In the genomic region with DNA sequence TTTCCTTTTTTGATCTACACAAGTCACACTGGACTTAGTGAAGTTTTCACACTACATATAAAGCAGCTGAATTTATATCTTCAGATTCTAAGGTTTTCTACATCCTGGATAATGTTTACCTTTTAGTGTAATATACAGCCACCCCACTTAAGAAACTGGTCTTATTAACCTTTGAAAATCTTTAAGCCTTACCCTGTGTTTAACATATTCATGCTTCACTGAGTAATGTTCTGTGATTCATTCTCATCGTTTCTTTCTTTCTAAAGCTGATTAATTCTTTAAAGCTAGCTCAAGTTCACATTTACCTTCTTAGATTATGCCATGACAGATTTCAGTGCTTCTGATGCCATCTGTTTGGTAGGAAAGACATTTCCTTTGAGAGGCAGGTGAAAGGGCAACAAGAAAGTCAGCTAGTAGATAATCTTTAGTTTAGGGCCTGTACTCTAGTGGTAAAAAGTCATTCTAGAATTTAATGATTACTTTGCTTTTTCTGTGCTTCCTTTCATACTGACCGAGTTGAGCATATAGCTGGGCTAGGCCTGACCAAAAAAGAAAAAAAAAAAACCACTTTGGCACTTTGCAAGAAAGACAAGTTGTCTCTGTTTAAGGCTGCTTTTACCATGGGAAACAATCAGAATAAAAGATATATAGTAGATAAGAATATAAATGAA, we compare ENCODE assay signal across 11 cellular contexts.
DNase-seq lines count a peak whose midpoint lies in the region; ATAC-seq and FAIRE-seq lines count a peak whose summit lies in the region.
"Had no signal": no experiment of that assay in that cellular context is flagged by ENCODE, and none has a peak within 500 bp of the region (broad histone marks: within the 10 kb centered on the region; RNA-seq: fewer than 3 reads in every experiment).

No MANE protein-coding gene starts in this region.

- no peaks in the 10 kb centered on the region for H3K27me3 ChIP-seq in mesenchymal stem cell (ENCODE audit: control insufficient read depth in 1 of 2, insufficient read depth in 1 of 2, low read length in 2 of 2)

- H3K79me1 ChIP-seq in mesenchymal stem cell (replicated peaks; ENCODE audit: low read length, poor library complexity, severe bottlenecking), result no peaks in the 10 kb centered on the region

- no peak overlapping the region for H3K4me2 ChIP-seq in mesenchymal stem cell (ENCODE audit: low read length, poor library complexity, severe bottlenecking)

- no peak overlapping the region for H3K18ac ChIP-seq in mesenchymal stem cell (ENCODE audit: low read depth in 1 of 2, low read length in 2 of 2)

- no peak overlapping the region for H2AK5ac ChIP-seq in mesenchymal stem cell (ENCODE audit: low read length, severe bottlenecking)

- H2BK120ac ChIP-seq in mesenchymal stem cell (ENCODE audit: low read depth, low read length), result no peak overlapping the region

- peak; percentile 94 for FAIRE-seq in RCC 7860 (lab: Jason Lieb, UNC)
- FAIRE-seq: colon had no signal

- no peak overlapping the region for H2BK15ac ChIP-seq in mesenchymal stem cell (ENCODE audit: low read depth, poor library complexity, severe bottlenecking)

- H4K91ac ChIP-seq in mesenchymal stem cell (ENCODE audit: low read length), result no peak overlapping the region

- H3K4me3 Mint-ChIP-seq in activated T-helper 1 cell treated with anti-CD3 and anti-CD28 coated beads, Interleukin-12 subunit alpha, Interleukin-12 subunit beta, Interleukin-2, Interleukin-4 antibody, amounts not matched to agents 30 ng/mL and 10 ng/mL and 1 ng/mL, durations not matched to agents 14 hours and 24 hours and 36 hours, result no peak overlapping the region
- H3K4me3 Mint-ChIP-seq: CD14-positive monocyte had no signal

- DNase-seq in RCC 7860 (ENCODE audit: low spot score) (peak; percentile 70), mesenchymal stem cell (peak; percentile 63), activated T-cell treated with anti-CD3 and anti-CD28 coated beads for 4 hours (no peak), NCI-H345 (lab: John Stamatoyannopoulos, UW) (no peak)
- DNase-seq in activated T-helper 1 cell treated with anti-CD3 and anti-CD28 coated beads, Interleukin-12 subunit alpha, Interleukin-12 subunit beta, Interleukin-2, Interleukin-4 antibody, amounts not matched to agents 30 ng/mL and 10 ng/mL and 1 ng/mL, durations not matched to agents 14 hours and 24 hours and 36 hours (ENCODE audit: low spot score), result no peak

- H3K4me3 ChIP-seq in mesenchymal stem cell (ENCODE audit: insufficient read depth in 1 of 2, low read depth in 1 of 2, low read length in 2 of 2), result no peak overlapping the region

- no peaks in the 10 kb centered on the region for H3K4me1 Mint-ChIP-seq in activated T-helper 1 cell treated with anti-CD3 and anti-CD28 coated beads, Interleukin-12 subunit alpha, Interleukin-12 subunit beta, Interleukin-2, Interleukin-4 antibody, amounts not matched to agents 30 ng/mL and 10 ng/mL and 1 ng/mL, durations not matched to agents 14 hours and 24 hours and 36 hours (ENCODE audit: low read depth)
- H3K4me1 Mint-ChIP-seq: CD14-positive monocyte had no signal

- intact Hi-C loops in activated T-helper 1 cell treated with anti-CD3 and anti-CD28 coated beads, Interleukin-12 subunit alpha, Interleukin-12 subunit beta, Interleukin-2, Interleukin-4 antibody, amounts not matched to agents 30 ng/mL and 10 ng/mL and 1 ng/mL, durations not matched to agents 14 hours and 24 hours and 36 hours (cut with micrococcal nuclease), result no loop called here

- no peaks in the 10 kb centered on the region for H3K4me1 ChIP-seq in mesenchymal stem cell (ENCODE audit: control insufficient read depth, insufficient read depth, low read depth, low read length)

- H4K8ac ChIP-seq in mesenchymal stem cell (ENCODE audit: low read length), result no peak overlapping the region

- H2BK5ac ChIP-seq in mesenchymal stem cell (ENCODE audit: low read depth, low read length, poor library complexity, severe bottlenecking), result no peak overlapping the region

- H2AFZ ChIP-seq in mesenchymal stem cell (ENCODE audit: low read depth, low read length), result no peak overlapping the region

- no peaks in the 10 kb centered on the region for H3K36me3 ChIP-seq in mesenchymal stem cell (ENCODE audit: control insufficient read depth in 1 of 2, insufficient read depth in 2 of 2, low read depth in 1 of 2, low read length in 2 of 2)

- 63% methylated on average over 1 of the region's 2 CpGs for WGBS in mesenchymal stem cell

- H3K27ac ChIP-seq in mesenchymal stem cell (ENCODE audit: low read length, poor library complexity, severe bottlenecking), result peak overlapping the region; percentile 48

- peaks cover 5% of the 10 kb centered on the region for H3K9me3 Mint-ChIP-seq in activated T-helper 1 cell treated with anti-CD3 and anti-CD28 coated beads, Interleukin-12 subunit alpha, Interleukin-12 subunit beta, Interleukin-2, Interleukin-4 antibody, amounts not matched to agents 30 ng/mL and 10 ng/mL and 1 ng/mL, durations not matched to agents 14 hours and 24 hours and 36 hours

- H3K27me3 Mint-ChIP-seq in activated T-helper 1 cell treated with anti-CD3 and anti-CD28 coated beads, Interleukin-12 subunit alpha, Interleukin-12 subunit beta, Interleukin-2, Interleukin-4 antibody, amounts not matched to agents 30 ng/mL and 10 ng/mL and 1 ng/mL, durations not matched to agents 14 hours and 24 hours and 36 hours (ENCODE audit: insufficient read depth), result no peaks in the 10 kb centered on the region

- H3K9me3 ChIP-seq in mesenchymal stem cell (ENCODE audit: control insufficient read depth, low read length), result no peaks in the 10 kb centered on the region

- no peak overlapping the region for H3K23ac ChIP-seq in mesenchymal stem cell (ENCODE audit: low read length in 2 of 2)

- peak; percentile 72 for ATAC-seq in GM18858 (IDR thresholded peaks at IDR 0.05; ENCODE audit: unreplicated experiment)
- ATAC-seq in HG02938 (IDR thresholded peaks at IDR 0.05; ENCODE audit: unreplicated experiment), result peak; percentile 78
- ATAC-seq in HG02870 (IDR thresholded peaks at IDR 0.05; ENCODE audit: unreplicated experiment), result no peak
- ATAC-seq: activated CD4-positive, CD25-positive, alpha-beta regulatory T cell treated with anti-CD3 and anti-CD28 coated beads, Interleukin-2, amount 50 U/mL, for 24 hours had no signal

- H3K14ac ChIP-seq in mesenchymal stem cell (ENCODE audit: low read length in 2 of 2), result no peak overlapping the region

- H2BK12ac ChIP-seq in mesenchymal stem cell (ENCODE audit: low read length in 2 of 2), result no peak overlapping the region

- H3K36me3 Mint-ChIP-seq in activated T-helper 1 cell treated with anti-CD3 and anti-CD28 coated beads, Interleukin-12 subunit alpha, Interleukin-12 subunit beta, Interleukin-2, Interleukin-4 antibody, amounts not matched to agents 30 ng/mL and 10 ng/mL and 1 ng/mL, durations not matched to agents 14 hours and 24 hours and 36 hours (ENCODE audit: low read depth), result no peaks in the 10 kb centered on the region
- H3K36me3 Mint-ChIP-seq: CD14-positive monocyte had no signal

- H3K27ac Mint-ChIP-seq in activated T-helper 1 cell treated with anti-CD3 and anti-CD28 coated beads, Interleukin-12 subunit alpha, Interleukin-12 subunit beta, Interleukin-2, Interleukin-4 antibody, amounts not matched to agents 30 ng/mL and 10 ng/mL and 1 ng/mL, durations not matched to agents 14 hours and 24 hours and 36 hours, result no peak overlapping the region
- H3K27ac Mint-ChIP-seq: CD14-positive monocyte had no signal

- peak overlapping the region; percentile 41 for H3K9ac ChIP-seq in mesenchymal stem cell (ENCODE audit: low read length)

- no peak overlapping the region for H3K4ac ChIP-seq in mesenchymal stem cell (ENCODE audit: low read depth in 1 of 2, low read length in 2 of 2)

Comparison
In these comparisons a context has a peak if more than half of its experiments do, and no peak if none do; other contexts are left out.
1. DNase-seq: peak in RCC 7860 (single experiment) and mesenchymal stem cell (single experiment); none in activated T-cell treated with anti-CD3 and anti-CD28 coated beads for 4 hours (single experiment), NCI-H345 (single experiment) and activated T-helper 1 cell treated with anti-CD3 and anti-CD28 coated beads, Interleukin-12 subunit alpha, Interleukin-12 subunit beta, Interleukin-2, Interleukin-4 antibody, amounts not matched to agents 30 ng/mL and 10 ng/mL and 1 ng/mL, durations not matched to agents 14 hours and 24 hours and 36 hours (single experiment).